In the genomic region with DNA sequence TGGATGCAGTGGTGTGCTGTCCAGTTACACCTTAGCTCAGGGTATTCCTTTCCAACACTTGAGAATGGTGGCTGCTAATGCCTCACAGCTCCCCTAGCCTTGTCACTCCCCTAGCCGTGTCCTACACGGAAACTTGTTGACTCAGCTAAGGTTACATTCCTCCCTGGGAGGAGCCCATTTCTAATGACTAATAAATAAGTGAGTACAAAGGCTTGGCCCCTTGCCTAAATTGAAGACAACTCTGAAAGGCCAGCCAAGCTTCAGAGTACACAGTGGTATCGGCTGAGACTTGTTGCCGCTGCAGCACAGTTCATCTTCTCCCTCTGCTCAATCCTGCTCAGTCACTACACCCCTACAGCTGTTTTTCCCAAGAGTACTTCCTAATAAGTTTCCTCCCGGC, we compare ENCODE assay signal across 11 cellular contexts. TPM values are rescaled to one million over a fixed set of nuclear protein-coding genes. Genes with fewer than 3 reads are reported as not detected.
DNase-seq lines count a peak whose midpoint lies in the region; ATAC-seq and TF ChIP-seq lines count a peak whose summit lies in the region.
"Had no signal": no experiment of that assay in that cellular context is flagged by ENCODE, and none has a peak within 500 bp of the region (broad histone marks: within the 10 kb centered on the region; RNA-seq: fewer than 3 reads in every experiment).

No MANE protein-coding gene starts in this region.

- DNase-seq in HFF-Myc (ENCODE audit: extremely low read depth, low read depth) (peak; percentile 66), RWPE2 (ENCODE audit: low spot score) (peak; percentile 87), glomerular visceral epithelial cell (ENCODE audit: extremely low spot score) (peak; percentile 80), mucosa of descending colon (no peak)
- DNase-seq in activated CD8-positive, alpha-beta T cell treated with anti-CD3 and anti-CD28 coated beads for 36 hours: no peak
- DNase-seq in CD4-positive, alpha-beta T cell: no peak
- DNase-seq: activated naive CD8-positive, alpha-beta T cell treated with anti-CD3 and anti-CD28 coated beads, Interleukin-2, amount 10 ng/mL, durations not matched to agents 7 days and 5 days; stimulated activated CD4-positive, alpha-beta T cell treated with anti-CD3 and anti-CD28 coated beads, Interleukin-2, amount 100 ng/mL, for 48 hours had no signal

- ATAC-seq in RWPE2 (ENCODE audit: low read depth): peak; percentile 98
- ATAC-seq in activated CD8-positive, alpha-beta T cell treated with anti-CD3 and anti-CD28 coated beads for 36 hours: no peak
- ATAC-seq in mucosa of descending colon: no peak
- no peak for ATAC-seq in CD4-positive, alpha-beta T cell (ENCODE audit: poor library complexity)
- ATAC-seq in GM21526 (IDR thresholded peaks at IDR 0.05; ENCODE audit: low FRiP score, unreplicated experiment): no peak

- no peak overlapping the region for H3K9ac ChIP-seq in skeletal muscle satellite cell (ENCODE audit: low read depth, low read length)

- CTCF ChIA-PET in activated CD8-positive, alpha-beta T cell treated with anti-CD3 and anti-CD28 coated beads for 36 hours (lab: Charles Lee): no interaction called here
- CTCF ChIA-PET in CD4-positive, alpha-beta T cell (lab: Charles Lee): no interaction called here

- H3K4me2 ChIP-seq in skeletal muscle satellite cell (ENCODE audit: low read length): peak overlapping the region; percentile 68

- H3K27me3 ChIP-seq in RWPE2 (ENCODE audit: insufficient read depth, poor library complexity, severe bottlenecking) (no peaks in the 10 kb centered on the region), skeletal muscle satellite cell (ENCODE audit: control insufficient read depth, insufficient read depth, low read length) (no peaks in the 10 kb centered on the region)
- H3K27me3 ChIP-seq in CD4-positive, alpha-beta T cell (ENCODE audit: control insufficient read depth, insufficient read depth, low read length): no peaks in the 10 kb centered on the region

- H3K4me3 ChIP-seq in HFF-Myc (replicated peaks; ENCODE audit: low read depth, low read length) (no peak overlapping the region), RWPE2 (ENCODE audit: severe bottlenecking) (no peak overlapping the region), skeletal muscle satellite cell (ENCODE audit: low read length) (peak overlapping the region; percentile 48), mucosa of descending colon (no peak overlapping the region)

- peaks cover 23% of the 10 kb centered on the region for H3K4me1 ChIP-seq in RWPE2 (ENCODE audit: insufficient read depth, poor library complexity, severe bottlenecking)
- peaks cover 16% of the 10 kb centered on the region for H3K4me1 ChIP-seq in skeletal muscle satellite cell (ENCODE audit: control insufficient read depth, insufficient read depth, low read length)
- no peaks in the 10 kb centered on the region for H3K4me1 ChIP-seq in mucosa of descending colon (ENCODE audit: low read depth)

- no peaks in the 10 kb centered on the region for H3K27me3 Mint-ChIP-seq in activated CD8-positive, alpha-beta T cell treated with anti-CD3 and anti-CD28 coated beads for 36 hours
- H3K27me3 Mint-ChIP-seq in CD4-positive, alpha-beta T cell: peaks cover 11% of the 10 kb centered on the region

- H3K9me3 Mint-ChIP-seq in activated CD8-positive, alpha-beta T cell treated with anti-CD3 and anti-CD28 coated beads for 36 hours: no peaks in the 10 kb centered on the region
- no peaks in the 10 kb centered on the region for H3K9me3 Mint-ChIP-seq in CD4-positive, alpha-beta T cell
- H3K9me3 Mint-ChIP-seq: activated naive CD8-positive, alpha-beta T cell treated with anti-CD3 and anti-CD28 coated beads, Interleukin-2, amount 10 ng/mL, durations not matched to agents 7 days and 5 days; T-helper 1 cell treated with Interleukin-12 subunit alpha and Interleukin-12 subunit beta and Interleukin-4 antibody, amounts not matched to agents 30 μg/mL and 1 μg/mL, for 36 hours had no signal

- no peak overlapping the region for H3K4me3 Mint-ChIP-seq in activated CD8-positive, alpha-beta T cell treated with anti-CD3 and anti-CD28 coated beads for 36 hours
- no peak overlapping the region for H3K4me3 Mint-ChIP-seq in CD4-positive, alpha-beta T cell
- H3K4me3 Mint-ChIP-seq: activated naive CD8-positive, alpha-beta T cell treated with anti-CD3 and anti-CD28 coated beads, Interleukin-2, amount 10 ng/mL, durations not matched to agents 7 days and 5 days; T-helper 1 cell treated with Interleukin-12 subunit alpha and Interleukin-12 subunit beta and Interleukin-4 antibody, amounts not matched to agents 30 μg/mL and 1 μg/mL, for 36 hours had no signal

- intact Hi-C loops in activated CD8-positive, alpha-beta T cell treated with anti-CD3 and anti-CD28 coated beads for 36 hours (cut with micrococcal nuclease): no loop called here
- intact Hi-C loops in mucosa of descending colon (cut with DNase I, micrococcal nuclease): no loop called here
- intact Hi-C loops in CD4-positive, alpha-beta T cell (cut with DNase I, micrococcal nuclease): no loop called here

- H3K36me3 Mint-ChIP-seq in activated CD8-positive, alpha-beta T cell treated with anti-CD3 and anti-CD28 coated beads for 36 hours (ENCODE audit: low read depth): no peaks in the 10 kb centered on the region
- no peaks in the 10 kb centered on the region for H3K36me3 Mint-ChIP-seq in CD4-positive, alpha-beta T cell (ENCODE audit: low read depth)
- H3K36me3 Mint-ChIP-seq: activated naive CD8-positive, alpha-beta T cell treated with anti-CD3 and anti-CD28 coated beads, Interleukin-2, amount 10 ng/mL, durations not matched to agents 7 days and 5 days had no signal

- no peak overlapping the region for H3K27ac Mint-ChIP-seq in activated CD8-positive, alpha-beta T cell treated with anti-CD3 and anti-CD28 coated beads for 36 hours
- H3K27ac Mint-ChIP-seq in CD4-positive, alpha-beta T cell: no peak overlapping the region
- H3K27ac Mint-ChIP-seq: activated naive CD8-positive, alpha-beta T cell treated with anti-CD3 and anti-CD28 coated beads, Interleukin-2, amount 10 ng/mL, durations not matched to agents 7 days and 5 days; T-helper 1 cell treated with Interleukin-12 subunit alpha and Interleukin-12 subunit beta and Interleukin-4 antibody, amounts not matched to agents 30 μg/mL and 1 μg/mL, for 36 hours had no signal

- peak overlapping the region; percentile 74 for H3K27ac ChIP-seq in RWPE2 (ENCODE audit: poor library complexity, severe bottlenecking)
- H3K27ac ChIP-seq in CD4-positive, alpha-beta T cell (ENCODE audit: low read depth, low read length): no peak overlapping the region

- TF ChIP-seq CTCF in HFF-Myc (IDR thresholded peaks at IDR 0.05; ENCODE audit: low read depth, low read length, missing control alignments) (no peak), RWPE2 (IDR thresholded peaks at IDR 0.05; ENCODE audit: poor library complexity, severe bottlenecking) (no peak), mucosa of descending colon (IDR thresholded peaks at IDR 0.05) (no peak)
- no peak for TF ChIP-seq CTCF in activated CD8-positive, alpha-beta T cell treated with anti-CD3 and anti-CD28 coated beads for 36 hours (IDR thresholded peaks at IDR 0.05)
- no peak for TF ChIP-seq CTCF in CD4-positive, alpha-beta T cell (IDR thresholded peaks at IDR 0.05)

- H3K9me3 ChIP-seq in RWPE2 (ENCODE audit: severe bottlenecking) (no peaks in the 10 kb centered on the region), skeletal muscle satellite cell (replicated peaks; ENCODE audit: low read length) (no peaks in the 10 kb centered on the region), mucosa of descending colon (no peaks in the 10 kb centered on the region)
- no peaks in the 10 kb centered on the region for H3K9me3 ChIP-seq in CD4-positive, alpha-beta T cell (ENCODE audit: control insufficient read depth, low read length)

- H3K36me3 ChIP-seq in RWPE2 (ENCODE audit: low read depth): peaks cover 6% of the 10 kb centered on the region; the same call in 1 of the 2 replicates
- peaks cover 3% of the 10 kb centered on the region for H3K36me3 ChIP-seq in skeletal muscle satellite cell (ENCODE audit: insufficient read depth, low read length)
- no peaks in the 10 kb centered on the region for H3K36me3 ChIP-seq in mucosa of descending colon (ENCODE audit: low read depth)

- POLR2A ChIA-PET in activated CD8-positive, alpha-beta T cell treated with anti-CD3 and anti-CD28 coated beads for 36 hours (lab: Charles Lee): no interaction called here
- POLR2A ChIA-PET in CD4-positive, alpha-beta T cell (lab: Charles Lee): no interaction called here

- H3K4me1 Mint-ChIP-seq in activated CD8-positive, alpha-beta T cell treated with anti-CD3 and anti-CD28 coated beads for 36 hours (ENCODE audit: low read depth): no peaks in the 10 kb centered on the region
- H3K4me1 Mint-ChIP-seq in CD4-positive, alpha-beta T cell (ENCODE audit: low read depth): no peaks in the 10 kb centered on the region
- H3K4me1 Mint-ChIP-seq: activated naive CD8-positive, alpha-beta T cell treated with anti-CD3 and anti-CD28 coated beads, Interleukin-2, amount 10 ng/mL, durations not matched to agents 7 days and 5 days had no signal

RNA-seq across cellular contexts. Expression of a gene that starts 21.2 kb away (rescaled TPM):
- not detected in 2 replicates for total RNA-seq in skeletal muscle satellite cell (2012; rRNA removed)
- total RNA-seq in activated CD8-positive, alpha-beta T cell treated with anti-CD3 and anti-CD28 coated beads for 36 hours: not detected
- not detected for total RNA-seq in mucosa of descending colon
- total RNA-seq in CD4-positive, alpha-beta T cell: not detected
- total RNA-seq: activated naive CD8-positive, alpha-beta T cell treated with anti-CD3 and anti-CD28 coated beads, Interleukin-2, amount 10 ng/mL, durations not matched to agents 7 days and 5 days had no signal

Comparison
In these comparisons a context has a peak if more than half of its experiments do, and no peak if none do; other contexts are left out.
1. DNase-seq: peak in HFF-Myc (single experiment), RWPE2 (single experiment) and glomerular visceral epithelial cell (single experiment); none in activated CD8-positive, alpha-beta T cell treated with anti-CD3 and anti-CD28 coated beads for 36 hours (single experiment), mucosa of descending colon (0 of 3) and CD4-positive, alpha-beta T cell (0 of 10).